9 cellular contexts compared by ENCODE assay signal in genomic region chr3:16060945-16061344, GRCh38.
DNase-seq lines count a peak whose midpoint lies in the region; ATAC-seq and TF ChIP-seq lines count a peak whose summit lies in the region.
"Had no signal": no experiment of that assay in that cellular context is flagged by ENCODE, and none has a peak within 500 bp of the region (broad histone marks: within the 10 kb centered on the region; RNA-seq: fewer than 3 reads in every experiment).

No MANE protein-coding gene starts in this region.

- no peak overlapping the region for H3K9ac ChIP-seq in trophoblast cell (ENCODE audit: low read length)

- TF ChIP-seq POLR2A in heart left ventricle (IDR thresholded peaks at IDR 0.05), result no peak
- TF ChIP-seq POLR2A in GM18505 (IDR thresholded peaks at IDR 0.05; ENCODE audit: borderline replicate concordance, extremely low read depth, insufficient read depth, insufficient read length), result no peak

- no peak overlapping the region for H2AFZ ChIP-seq in trophoblast cell (ENCODE audit: insufficient read depth, low read length, poor library complexity)

- H3K79me1 ChIP-seq in trophoblast cell (ENCODE audit: low read length), result peaks cover 5% of the 10 kb centered on the region

- H2BK12ac ChIP-seq in trophoblast cell (ENCODE audit: low read length), result peak overlapping the region; percentile 48

- peak overlapping the region; percentile 80 for H2BK120ac ChIP-seq in trophoblast cell (ENCODE audit: insufficient read depth, low read length, poor library complexity)

- intact Hi-C loops in heart left ventricle (cut with DNase I), result loop anchor here in 1 of 10 donors (5.0 kb wide), 1 partner anchor 51 kb away; no protein-coding TSS in a partner anchor

- H3K27me3 ChIP-seq in heart left ventricle (no peaks in the 10 kb centered on the region), trophoblast cell (ENCODE audit: insufficient read depth, low read length) (no peaks in the 10 kb centered on the region)

- peak overlapping the region; percentile 74 for H4K8ac ChIP-seq in trophoblast cell (ENCODE audit: low read depth, low read length)

- no peaks in the 10 kb centered on the region for H3K79me2 ChIP-seq in trophoblast cell (ENCODE audit: control insufficient read depth, insufficient read depth, low read length, poor library complexity)

- WGBS in heart left ventricle, 4 donors, result 67 to 90% (median 85%) methylated on average over 1 of the region's 1 CpG
- WGBS in trophoblast cell (ENCODE audit: extremely low coverage, insufficient coverage, insufficient read length), result no CpG with 5 or more reads among the region's 1 CpG

- no peak overlapping the region for H3K18ac ChIP-seq in trophoblast cell (ENCODE audit: low read length)

- H3K4me1 ChIP-seq in heart left ventricle (peaks cover 0 to 39% (median 27%) of the 10 kb centered on the region in 12 donors), trophoblast cell (ENCODE audit: control insufficient read depth in 1 of 2, insufficient read depth in 2 of 2, low read length in 2 of 2) (peaks cover 12% of the 10 kb centered on the region in 2 experiments)

- H3K27ac ChIP-seq in heart left ventricle, result peak overlapping the region in 10 of 12 donors; percentile 6 to 86 (median 74)
- H3K27ac ChIP-seq in trophoblast cell (ENCODE audit: low read depth, low read length), result no peak overlapping the region
- H3K27ac ChIP-seq: C4-2B had no signal

- H4K12ac ChIP-seq in trophoblast cell (ENCODE audit: low read depth, low read length), result no peak overlapping the region

- no peaks in the 10 kb centered on the region for H3K36me3 ChIP-seq in heart left ventricle
- H3K36me3 ChIP-seq in trophoblast cell (ENCODE audit: control insufficient read depth in 1 of 2, insufficient read depth in 2 of 2, low read length in 2 of 2), result no peaks in the 10 kb centered on the region

- TF ChIP-seq CTCF in AG09319 (IDR thresholded peaks at IDR 0.05; ENCODE audit: low read depth, low read length) (no peak; the same call in 1 of the 2 replicates), heart left ventricle (IDR thresholded peaks at IDR 0.05) (no peak)

- H3K4ac ChIP-seq in trophoblast cell (ENCODE audit: low read depth, low read length), result no peak overlapping the region

- H2BK5ac ChIP-seq in trophoblast cell (ENCODE audit: low read depth, low read length, poor library complexity), result no peak overlapping the region

- H3K4me2 ChIP-seq in trophoblast cell (ENCODE audit: low read length), result no peak overlapping the region

- H2AK5ac ChIP-seq in trophoblast cell (ENCODE audit: low read length), result no peak overlapping the region

- no peak overlapping the region for H3K23ac ChIP-seq in trophoblast cell (ENCODE audit: low read length)

- DNase-seq in AG09319 (ENCODE audit: extremely low read depth, low read depth) (peak; percentile 61), amniotic epithelial cell (ENCODE audit: low read depth) (peak; percentile 97), heart left ventricle (peak in 1 of 5 donors; percentile 50), trophoblast cell (no peak), NCI-H2196 treated with DMSO at 0.1 percent for 48 hours (lab: John Stamatoyannopoulos, UW; ENCODE audit: unreplicated experiment) (no peak)
- DNase-seq in activated CD8-positive, alpha-beta memory T cell treated with anti-CD3 and anti-CD28 coated beads, Interleukin-2, amount 50 U/mL, for 48 hours, result no peak
- DNase-seq in activated CD8-positive, alpha-beta memory T cell treated with anti-CD3 and anti-CD28 coated beads for 24 hours, result no peak

- ATAC-seq in heart left ventricle (peak in 3 of 4 donors; percentile 34 to 71 (median 48)), GM18505 (IDR thresholded peaks at IDR 0.05; ENCODE audit: unreplicated experiment) (no peak)

- no peak overlapping the region for H4K91ac ChIP-seq in trophoblast cell (ENCODE audit: low read depth, low read length)

- H3K14ac ChIP-seq in trophoblast cell (ENCODE audit: low read length), result no peak overlapping the region

- H3K9me3 ChIP-seq in heart left ventricle (no peaks in the 10 kb centered on the region), trophoblast cell (ENCODE audit: insufficient read depth, low read depth, low read length) (no peaks in the 10 kb centered on the region)

- H3K4me3 ChIP-seq in heart left ventricle (no peak overlapping the region), trophoblast cell (ENCODE audit: low read depth, low read length) (no peak overlapping the region)

Comparison
In these comparisons a context has a peak if more than half of its experiments do, and no peak if none do; other contexts are left out.
1. DNase-seq: peak in AG09319 (single experiment) and amniotic epithelial cell (single experiment); none in trophoblast cell (0 of 2), NCI-H2196 treated with DMSO at 0.1 percent for 48 hours (single experiment), activated CD8-positive, alpha-beta memory T cell treated with anti-CD3 and anti-CD28 coated beads, Interleukin-2, amount 50 U/mL, for 48 hours (single experiment) and activated CD8-positive, alpha-beta memory T cell treated with anti-CD3 and anti-CD28 coated beads for 24 hours (single experiment).